Comparison of ENCODE assay signal across 1 cellular context in genomic region chr16:85136705-85137322, GRCh38.
TF ChIP-seq lines count a peak whose summit lies in the region.

No MANE protein-coding gene starts in this region.

TF ChIP-seq in HepG2, 621 proteins besides CTCF, POLR2A, EP300 and RAD21 (continued from another document and continues in another):
- no peak for TF ChIP-seq CEBPZ (IDR thresholded peaks at IDR 0.05; ENCODE audit: low read length)
- TF ChIP-seq KAT8 (CRISPR knock-in tag; IDR thresholded peaks at IDR 0.05): peak; percentile 76
- TF ChIP-seq SP2 (CRISPR knock-in tag; IDR thresholded peaks at IDR 0.05): peak; percentile 66
- peak; percentile 93; the same call in 1 of the 2 replicates for TF ChIP-seq ZNF296 (CRISPR knock-in tag; conservative IDR thresholded peaks at IDR 0.05)
- peak; percentile 89; the same call in 1 of the 2 replicates for TF ChIP-seq ZBTB46 (CRISPR knock-in tag; IDR thresholded peaks at IDR 0.05; ENCODE audit: borderline replicate concordance)
- no peak for TF ChIP-seq RFX3 (CRISPR knock-in tag; IDR thresholded peaks at IDR 0.05)
- TF ChIP-seq KAT2B (IDR thresholded peaks at IDR 0.05; ENCODE audit: borderline replicate concordance, low read depth, low read length): no peak
- no peak for TF ChIP-seq ZBTB37 (CRISPR knock-in tag; IDR thresholded peaks at IDR 0.05)
- TF ChIP-seq ZNF563 (CRISPR knock-in tag; IDR thresholded peaks at IDR 0.05): 0 out of 2 replicates have a peak, but pooled peaks have one; percentile 18
- no peak for TF ChIP-seq ATF5 (CRISPR knock-in tag; IDR thresholded peaks at IDR 0.05; ENCODE audit: low read depth)
- no peak; the same call in 1 of the 2 replicates for TF ChIP-seq HIVEP1 (CRISPR knock-in tag; IDR thresholded peaks at IDR 0.05)
- no peak for TF ChIP-seq ZNF557 (CRISPR knock-in tag; IDR thresholded peaks at IDR 0.05)
- peak; percentile 67; the same call in 1 of the 2 replicates for TF ChIP-seq ZHX1 (CRISPR knock-in tag; IDR thresholded peaks at IDR 0.05; ENCODE audit: low read depth)
- TF ChIP-seq ZNF788 (CRISPR knock-in tag; IDR thresholded peaks at IDR 0.05; ENCODE audit: borderline replicate concordance): peak; percentile 52
- no peak for TF ChIP-seq SKIL (CRISPR knock-in tag; IDR thresholded peaks at IDR 0.05; ENCODE audit: borderline replicate concordance)
- TF ChIP-seq ZNF629 (CRISPR knock-in tag; conservative IDR thresholded peaks at IDR 0.05): peak; percentile 55; the same call in 1 of the 2 replicates
- TF ChIP-seq ZNF496 (CRISPR knock-in tag; IDR thresholded peaks at IDR 0.05; ENCODE audit: insufficient replicate concordance): no peak
- no peak for TF ChIP-seq ZNF619 (CRISPR knock-in tag; IDR thresholded peaks at IDR 0.05)
- TF ChIP-seq ESRRA (CRISPR knock-in tag; IDR thresholded peaks at IDR 0.05; ENCODE audit: low read depth): peak; percentile 95
- no peak for TF ChIP-seq NCOA5 (CRISPR knock-in tag; IDR thresholded peaks at IDR 0.05)
- TF ChIP-seq HCFC1 (IDR thresholded peaks at IDR 0.05; ENCODE audit: low read depth, low read length): no peak
- TF ChIP-seq BRCA1 (CRISPR knock-in tag; IDR thresholded peaks at IDR 0.05): peak; percentile 91; the same call in 1 of the 2 replicates
- no peak for TF ChIP-seq ZSCAN12 (CRISPR knock-in tag; IDR thresholded peaks at IDR 0.05)
- no peak for TF ChIP-seq ARID3A (IDR thresholded peaks at IDR 0.05; ENCODE audit: low read depth, low read length)
- TF ChIP-seq ATRX (CRISPR knock-in tag; IDR thresholded peaks at IDR 0.05; ENCODE audit: borderline replicate concordance): no peak
- TF ChIP-seq ELF3 (CRISPR knock-in tag; IDR thresholded peaks at IDR 0.05): peak; percentile 54; the same call in 1 of the 2 replicates
- peak; percentile 68 for TF ChIP-seq ZNF772 (CRISPR knock-in tag; IDR thresholded peaks at IDR 0.05)
- TF ChIP-seq ZFP90 (CRISPR knock-in tag; IDR thresholded peaks at IDR 0.05; ENCODE audit: borderline replicate concordance): peak; percentile 59; the same call in 1 of the 2 replicates
- 0 out of 2 replicates have a peak, but pooled peaks have one; percentile 46 for TF ChIP-seq AHR (CRISPR knock-in tag; IDR thresholded peaks at IDR 0.05)
- TF ChIP-seq ZNF30 (CRISPR knock-in tag; IDR thresholded peaks at IDR 0.05): 0 out of 2 replicates have a peak, but pooled peaks have one; percentile 77
- TF ChIP-seq ZFX (CRISPR knock-in tag; IDR thresholded peaks at IDR 0.05; ENCODE audit: low read depth): peak; percentile 89
- TF ChIP-seq AKAP8 (CRISPR knock-in tag; IDR thresholded peaks at IDR 0.05): no peak
- no peak for TF ChIP-seq BCL6 (CRISPR knock-in tag; IDR thresholded peaks at IDR 0.05)
- TF ChIP-seq ZBTB21 (CRISPR knock-in tag; IDR thresholded peaks at IDR 0.05): no peak
- peak; percentile 64 for TF ChIP-seq ZNF430 (CRISPR knock-in tag; IDR thresholded peaks at IDR 0.05)
- TF ChIP-seq CENPBD1 (CRISPR knock-in tag; IDR thresholded peaks at IDR 0.05; ENCODE audit: borderline replicate concordance, low read depth): no peak
- no peak; the same call in 1 of the 2 replicates for TF ChIP-seq PLSCR1 (CRISPR knock-in tag; IDR thresholded peaks at IDR 0.05; ENCODE audit: borderline replicate concordance)
- TF ChIP-seq ZNF331 (CRISPR knock-in tag; IDR thresholded peaks at IDR 0.05): peak; percentile 66
- no peak for TF ChIP-seq ZNF275 (CRISPR knock-in tag; IDR thresholded peaks at IDR 0.05; ENCODE audit: borderline replicate concordance)
- TF ChIP-seq HNF4G (IDR thresholded peaks at IDR 0.05; ENCODE audit: borderline replicate concordance, low read depth, low read length): peak; percentile 48; the same call in 1 of the 2 replicates
- no peak; the same call in 1 of the 2 replicates for TF ChIP-seq HNF4G (CRISPR knock-in tag; IDR thresholded peaks at IDR 0.05; ENCODE audit: borderline replicate concordance, low read depth)
- 0 out of 2 replicates have a peak, but pooled peaks have one; percentile 27 for TF ChIP-seq ZBTB44 (CRISPR knock-in tag; IDR thresholded peaks at IDR 0.05)
- peak; percentile 59; the same call in 1 of the 2 replicates for TF ChIP-seq MYC (CRISPR knock-in tag; IDR thresholded peaks at IDR 0.05; ENCODE audit: borderline replicate concordance)
- TF ChIP-seq ZNF652 (CRISPR knock-in tag; IDR thresholded peaks at IDR 0.05; ENCODE audit: borderline replicate concordance, low read depth): no peak
- TF ChIP-seq GABPA (IDR thresholded peaks at IDR 0.05; ENCODE audit: low read depth, low read length): no peak
- TF ChIP-seq GABPA (CRISPR knock-in tag; IDR thresholded peaks at IDR 0.05; ENCODE audit: low read depth): peak; percentile 43
- no peak for TF ChIP-seq TCF7L2 (IDR thresholded peaks at IDR 0.05; ENCODE audit: low read depth, low read length)
- TF ChIP-seq HDAC2 (CRISPR knock-in tag; IDR thresholded peaks at IDR 0.05): peak; percentile 32
